Comparison of ENCODE assay signal across 14 cellular contexts in the genomic region with DNA sequence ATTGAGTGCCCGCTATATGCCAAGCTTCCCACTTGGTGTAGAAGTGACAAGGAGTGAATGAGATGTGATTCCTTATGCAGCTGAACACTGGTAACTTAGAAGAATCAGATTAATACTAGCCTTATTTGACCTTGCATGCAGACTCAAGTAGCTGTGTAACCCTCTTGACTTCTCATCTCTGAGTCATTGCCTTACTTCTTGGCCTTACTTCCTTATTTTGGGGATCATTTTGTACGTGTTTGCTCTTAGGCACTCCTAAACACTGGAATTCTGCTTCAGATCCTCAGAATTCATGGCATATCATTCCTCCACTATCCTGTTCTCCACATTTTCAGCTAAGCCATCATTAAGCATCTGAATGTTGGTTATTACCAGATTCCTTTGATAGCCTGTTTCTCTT.
DNase-seq lines count a peak whose midpoint lies in the region; ATAC-seq and TF ChIP-seq lines count a peak whose summit lies in the region.
"Had no signal": no experiment of that assay in that cellular context is flagged by ENCODE, and none has a peak within 500 bp of the region (broad histone marks: within the 10 kb centered on the region; RNA-seq: fewer than 3 reads in every experiment).

No MANE protein-coding gene starts in this region.

- BruUV-seq in PC-3 (replicated peaks; lab: Mats Ljungman, UMichigan), result no TSS peak

- no peaks in the 10 kb centered on the region for H3K27me3 ChIP-seq in PC-3 (ENCODE audit: low read length)
- no peaks in the 10 kb centered on the region for H3K27me3 ChIP-seq in neuronal stem cell (ENCODE audit: control insufficient read depth in 3 of 3, insufficient read depth in 3 of 3, low read depth in 1 of 3, low read length in 3 of 3)

- H3K4me1 ChIP-seq in PC-3 (ENCODE audit: insufficient read depth, low read length) (peaks cover 23% of the 10 kb centered on the region), neuronal stem cell (ENCODE audit: control insufficient read depth in 2 of 2, insufficient read depth in 1 of 2, low read depth in 1 of 2, low read length in 2 of 2) (no peaks in the 10 kb centered on the region)

- no peak overlapping the region for H4K91ac ChIP-seq in neuronal stem cell (ENCODE audit: low read depth, low read length, poor library complexity)

- ATAC-seq in GM18867 (IDR thresholded peaks at IDR 0.05; ENCODE audit: unreplicated experiment) (peak; percentile 45), PC-3 (peak; percentile 79)
- ATAC-seq: activated CD8-positive, alpha-beta T cell treated with anti-CD3 and anti-CD28 coated beads, Interleukin-2, amount 10 ng/mL, durations not matched to agents 7 days and 5 days had no signal

- H3K27ac ChIP-seq in PC-3 (ENCODE audit: low read length) (peak overlapping the region; percentile 50), neuronal stem cell (replicated peaks; ENCODE audit: low read length) (no peak overlapping the region)
- H3K27ac ChIP-seq: WERI-Rb-1 had no signal

- no peak overlapping the region for H2BK12ac ChIP-seq in neuronal stem cell (ENCODE audit: low read length)

- no peaks in the 10 kb centered on the region for H4K20me1 ChIP-seq in PC-3 (ENCODE audit: low read length)

- H3K9ac ChIP-seq in PC-3 (ENCODE audit: low read length), result no peak overlapping the region
- H3K9ac ChIP-seq in neuronal stem cell (ENCODE audit: low read depth, low read length, poor library complexity), result no peak overlapping the region

- H3F3A ChIP-seq in PC-3 (ENCODE audit: low read length, unreplicated experiment), result peaks cover 3% of the 10 kb centered on the region

- WGBS in neuronal stem cell (ENCODE audit: extremely low coverage in 2 of 2, insufficient read length in 2 of 2, insufficient replicate concordance in 1 of 2), 2 donors, result no CpG with 5 or more reads among the region's 2 CpGs

- no peaks in the 10 kb centered on the region for H3K36me3 ChIP-seq in PC-3 (ENCODE audit: low read depth, low read length)
- H3K36me3 ChIP-seq in neuronal stem cell (replicated peaks in 1 of 2; ENCODE audit: control insufficient read depth in 2 of 2, insufficient read depth in 2 of 2, low read length in 2 of 2), result no peaks in the 10 kb centered on the region
- H3K36me3 ChIP-seq: WERI-Rb-1 had no signal

- no peaks in the 10 kb centered on the region for H3K9me2 ChIP-seq in PC-3 (replicated peaks; ENCODE audit: low read length)

- no peak overlapping the region for H2BK120ac ChIP-seq in neuronal stem cell (ENCODE audit: low read depth, low read length)

- H3K79me1 ChIP-seq in neuronal stem cell (ENCODE audit: low read depth, low read length), result no peaks in the 10 kb centered on the region

- H4K8ac ChIP-seq in neuronal stem cell (ENCODE audit: low read depth, low read length), result no peak overlapping the region

- no peak for TF ChIP-seq CTCF in PC-3 (conservative IDR thresholded peaks at IDR 0.05; ENCODE audit: low read depth, low read length)

- H3K18ac ChIP-seq in neuronal stem cell (ENCODE audit: low read length), result no peak overlapping the region

- peak overlapping the region; percentile 44 for H3K4me2 ChIP-seq in PC-3 (ENCODE audit: low read length)
- H3K4me2 ChIP-seq in neuronal stem cell (ENCODE audit: insufficient read depth, low read length, poor library complexity, severe bottlenecking), result no peak overlapping the region

- intact Hi-C loops in PC-3 (cut with micrococcal nuclease), result no loop called here
- intact Hi-C loops in posterior cingulate gyrus (cut with DNase I), result no loop called here

- H3K4ac ChIP-seq in neuronal stem cell (ENCODE audit: low read length), result no peak overlapping the region

- CTCF ChIA-PET in PC-3 (lab: Charles Lee), result interaction anchor here (0.6 kb wide), 1 partner anchor 692 kb away, joined by 4 read pairs; no protein-coding TSS in a partner anchor

- H2BK5ac ChIP-seq in neuronal stem cell (ENCODE audit: low read length), result no peak overlapping the region

- H2AFZ ChIP-seq in PC-3 (ENCODE audit: low read length), result no peak overlapping the region
- H2AFZ ChIP-seq in neuronal stem cell (ENCODE audit: low read length), result no peak overlapping the region

- DNase-seq in AG08396 (ENCODE audit: low spot score), result peak; percentile 5
- DNase-seq in PC-3, result peak; percentile 47
- DNase-seq in fibroblast of gingiva (ENCODE audit: low read depth), result peak; percentile 8
- DNase-seq in NCI-H1105 (lab: John Stamatoyannopoulos, UW), result no peak
- no peak for DNase-seq in posterior cingulate gyrus
- DNase-seq in neuronal stem cell (ENCODE audit: low spot score), result no peak
- DNase-seq in NCI-H1694 (lab: John Stamatoyannopoulos, UW), result no peak
- DNase-seq: activated CD8-positive, alpha-beta T cell treated with anti-CD3 and anti-CD28 coated beads, Interleukin-2, amount 10 ng/mL, durations not matched to agents 7 days and 5 days; mesendoderm; NCI-H1092; nephron progenitor cell; substantia nigra; WERI-Rb-1 had no signal

- POLR2A ChIA-PET in PC-3 (lab: Charles Lee; ENCODE audit: unreplicated experiment), result interaction anchor here (0.6 kb wide), 1 partner anchor 416 kb away, joined by 5 read pairs; no protein-coding TSS in a partner anchor

- H2AK5ac ChIP-seq in neuronal stem cell (ENCODE audit: low read depth, low read length), result no peak overlapping the region

- H3K9me3 ChIP-seq in PC-3 (ENCODE audit: low read length), result no peaks in the 10 kb centered on the region
- H3K9me3 ChIP-seq in neuronal stem cell (replicated peaks in 1 of 2; ENCODE audit: control insufficient read depth in 2 of 2, insufficient read depth in 1 of 2, low read depth in 1 of 2, low read length in 2 of 2), result no peaks in the 10 kb centered on the region

- no peak overlapping the region for H3K14ac ChIP-seq in neuronal stem cell (ENCODE audit: low read length)

- H3K4me3 ChIP-seq in PC-3 (ENCODE audit: low read length) (no peak overlapping the region), neuronal stem cell (ENCODE audit: low read length in 2 of 2) (no peak overlapping the region)

- H3K23ac ChIP-seq in neuronal stem cell (ENCODE audit: low read depth, low read length, poor library complexity), result no peak overlapping the region

- no peaks in the 10 kb centered on the region for H3K79me2 ChIP-seq in PC-3 (ENCODE audit: low read length)

- H2BK15ac ChIP-seq in neuronal stem cell (ENCODE audit: low read length), result no peak overlapping the region

Comparison
In these comparisons a context has a peak if more than half of its experiments do, and no peak if none do; other contexts are left out.
1. DNase-seq: peak in AG08396 (single experiment), PC-3 (single experiment) and fibroblast of gingiva (single experiment); none in NCI-H1105 (single experiment), posterior cingulate gyrus (0 of 10), neuronal stem cell (single experiment) and NCI-H1694 (single experiment).